ENCODE assay signal across 31 cellular contexts in genomic region chr2:133640103-133640502, GRCh38.
"Had no signal": no experiment of that assay in that cellular context is flagged by ENCODE, and none has a peak within 500 bp of the region (broad histone marks: within the 10 kb centered on the region; RNA-seq: fewer than 3 reads in every experiment).

No MANE protein-coding gene starts in this region.

- H3K4me1 Mint-ChIP-seq: activated naive CD4-positive, alpha-beta T cell treated with anti-CD3 and anti-CD28 coated beads, Interleukin-2, amount 50 U/mL, for 24 hours; IgD-negative memory B cell had no signal

- H3K27ac Mint-ChIP-seq: activated CD8-positive, alpha-beta T cell treated with anti-CD3 and anti-CD28 coated beads, Interleukin-2, amount 10 ng/mL, durations not matched to agents 7 days and 5 days; activated naive CD4-positive, alpha-beta T cell treated with anti-CD3 and anti-CD28 coated beads, Interleukin-2, amount 50 U/mL, for 24 hours; activated T-cell treated with anti-CD3 and anti-CD28 coated beads, Interleukin-2, amount 50 U/mL, for 24 hours; activated T-helper 1 cell treated with anti-CD3 and anti-CD28 coated beads, Interleukin-12 subunit alpha, Interleukin-12 subunit beta, Interleukin-2, Interleukin-4 antibody, amounts not matched to agents 30 ng/mL and 10 ng/mL and 1 ng/mL, durations not matched to agents 14 hours and 24 hours and 36 hours; brain; IgD-negative memory B cell had no signal

- H3K36me3 Mint-ChIP-seq: activated naive CD4-positive, alpha-beta T cell treated with anti-CD3 and anti-CD28 coated beads, Interleukin-2, amount 50 U/mL, for 24 hours; brain; IgD-negative memory B cell had no signal

- H3K4me3 Mint-ChIP-seq: activated CD8-positive, alpha-beta T cell treated with anti-CD3 and anti-CD28 coated beads, Interleukin-2, amount 10 ng/mL, durations not matched to agents 7 days and 5 days; activated naive CD4-positive, alpha-beta T cell treated with anti-CD3 and anti-CD28 coated beads, Interleukin-2, amount 50 U/mL, for 24 hours; activated T-cell treated with anti-CD3 and anti-CD28 coated beads, Interleukin-2, amount 50 U/mL, for 24 hours; activated T-helper 1 cell treated with anti-CD3 and anti-CD28 coated beads, Interleukin-12 subunit alpha, Interleukin-12 subunit beta, Interleukin-2, Interleukin-4 antibody, amounts not matched to agents 30 ng/mL and 10 ng/mL and 1 ng/mL, durations not matched to agents 14 hours and 24 hours and 36 hours; brain; IgD-negative memory B cell had no signal

- H3K27me3 Mint-ChIP-seq: activated T-cell treated with anti-CD3 and anti-CD28 coated beads, Interleukin-2, amount 50 U/mL, for 24 hours had no signal

- H3K4me3 ChIP-seq: cardiac muscle cell, MG63, Peyer's patch, SJCRH30 had no signal

- H3K9me3 ChIP-seq: MG63, Peyer's patch, SJCRH30, SK-N-SH had no signal

- H3K27ac ChIP-seq: cardiac muscle cell, KMS-11, Peyer's patch, RWPE1, SJCRH30, WERI-Rb-1 had no signal

- H3K9ac ChIP-seq: KMS-11, SK-N-SH had no signal

- DNase-seq: activated CD4-positive, alpha-beta T cell treated with anti-CD3 and anti-CD28 coated beads for 48 hours; activated CD4-positive, alpha-beta T cell treated with anti-CD3 and anti-CD28 coated beads, Interleukin-2, amount 50 U/mL, for 4 hours; activated CD8-positive, alpha-beta memory T cell treated with anti-CD3 and anti-CD28 coated beads, Interleukin-2, amount 50 U/mL, for 48 hours; activated CD8-positive, alpha-beta T cell treated with anti-CD3 and anti-CD28 coated beads, Interleukin-2, amount 10 ng/mL, durations not matched to agents 7 days and 5 days; activated effector memory CD4-positive, alpha-beta T cell treated with Interleukin-2 at 50 U/mL for 16 hours; activated naive CD4-positive, alpha-beta T cell; activated T-cell treated with anti-CD3 and anti-CD28 coated beads, Interleukin-2, amount 50 U/mL, for 24 hours; MG63; MV-4-11; NCI-H1105; NCI-H1436; NCI-H1694 treated with DMSO at 0.1 percent for 48 hours; NCI-H2029 treated with DMSO at 0.1 percent for 48 hours; NCI-H510A treated with DMSO at 0.1 percent for 48 hours; NCI-H69; NK-92 treated with Interleukin-12 subunit alpha and Interleukin-12 subunit beta, amount 100 ng/mL, for 24 hours; OCI-M1; Peyer's patch; Right ventricle myocardium superior; SJCRH30; SK-N-SH; T-helper 1 cell; WERI-Rb-1 had no signal

- ATAC-seq: activated CD4-positive, CD25-positive, alpha-beta regulatory T cell treated with anti-CD3 and anti-CD28 coated beads, Interleukin-2, amount 50 U/mL, for 24 hours; activated CD8-positive, alpha-beta T cell treated with anti-CD3 and anti-CD28 coated beads, Interleukin-2, amount 10 ng/mL, durations not matched to agents 7 days and 5 days had no signal

- H3K36me3 ChIP-seq: cardiac muscle cell, MG63, Peyer's patch, SJCRH30, WERI-Rb-1 had no signal

- H3K9me3 Mint-ChIP-seq: activated naive CD4-positive, alpha-beta T cell treated with anti-CD3 and anti-CD28 coated beads, Interleukin-2, amount 50 U/mL, for 24 hours; activated T-helper 1 cell treated with anti-CD3 and anti-CD28 coated beads, Interleukin-12 subunit alpha, Interleukin-12 subunit beta, Interleukin-2, Interleukin-4 antibody, amounts not matched to agents 30 ng/mL and 10 ng/mL and 1 ng/mL, durations not matched to agents 14 hours and 24 hours and 36 hours had no signal

- H3K4me1 ChIP-seq: Peyer's patch, SJCRH30 had no signal

- H3K4me2 ChIP-seq: KMS-11, SK-N-SH had no signal

- H3K27me3 ChIP-seq: cardiac muscle cell, MG63, Peyer's patch had no signal
